In the genomic region with DNA sequence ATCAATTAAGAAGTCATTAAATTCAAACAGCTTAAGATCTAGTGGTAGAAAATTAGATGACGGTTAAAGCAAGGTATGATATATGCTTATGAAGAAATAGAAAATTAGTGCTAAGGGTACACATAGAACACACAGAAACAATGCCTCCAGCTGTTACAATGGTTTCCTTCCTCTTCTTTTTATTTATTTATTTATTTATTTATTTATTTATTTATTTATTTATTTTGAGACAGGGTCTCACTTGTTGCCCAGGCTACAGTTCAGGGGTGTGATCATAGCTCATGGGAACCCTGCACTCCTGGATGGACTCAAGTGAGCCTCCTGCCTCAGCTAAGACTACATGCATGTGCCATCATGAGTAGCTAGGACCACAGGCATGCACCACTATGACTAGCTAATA, we compare ENCODE assay signal across 33 cellular contexts. TPM values are rescaled to one million over a fixed set of nuclear protein-coding genes. Genes with fewer than 3 reads are reported as not detected.
"Had no signal": no experiment of that assay in that cellular context is flagged by ENCODE, and none has a peak within 500 bp of the region (broad histone marks: within the 10 kb centered on the region; RNA-seq: fewer than 3 reads in every experiment).

No MANE protein-coding gene starts in this region.

- ATAC-seq: activated naive CD4-positive, alpha-beta T cell treated with anti-CD3 and anti-CD28 coated beads, Interleukin-2, amount 50 U/mL, for 72 hours; activated naive CD8-positive, alpha-beta T cell treated with anti-CD3 and anti-CD28 coated beads, Interleukin-2, amount 50 U/mL, for 24 hours; activated T-cell treated with anti-CD3 and anti-CD28 coated beads, Interleukin-2, amount 50 U/mL, for 4 hours; activated T-cell treated with anti-CD3 and anti-CD28 coated beads, Interleukin-2, amount 50 U/mL, for 72 hours; activated T-helper 17 cell treated with anti-CD3 and anti-CD28 coated beads, Interleukin-2, amount 50 U/mL, for 72 hours; body of pancreas had no signal

- H3K36me3 ChIP-seq: adrenal gland, ascending aorta, brain microvascular endothelial cell, breast epithelium, cardiac muscle cell had no signal

- H3K4me3 ChIP-seq: adrenal gland, ascending aorta, body of pancreas, breast epithelium, cardiac muscle cell had no signal

- H3K27ac ChIP-seq: adrenal gland, ascending aorta, body of pancreas, brain microvascular endothelial cell, breast epithelium, cardiac muscle cell had no signal

- H3K9me3 ChIP-seq: adrenal gland, ascending aorta, body of pancreas had no signal

- DNase-seq: activated effector memory CD4-positive, alpha-beta T cell treated with anti-CD3 and anti-CD28 coated beads, Interleukin-2, amount 50 U/mL, for 16 hours; activated effector memory CD4-positive, alpha-beta T cell treated with Interleukin-2 at 50 U/mL for 16 hours; activated gamma-delta T cell; activated gamma-delta T cell treated with Interleukin-2 at 50 U/mL for 16 hours; activated naive CD4-positive, alpha-beta T cell; activated naive CD4-positive, alpha-beta T cell treated with anti-CD3 and anti-CD28 coated beads for 36 hours; activated naive CD4-positive, alpha-beta T cell treated with anti-CD3 and anti-CD28 coated beads, Interleukin-2, amount 10 ng/mL, durations not matched to agents 7 days and 5 days; activated naive CD4-positive, alpha-beta T cell treated with anti-CD3 and anti-CD28 coated beads, Interleukin-2, amount 50 U/mL, for 16 hours; activated naive CD4-positive, alpha-beta T cell treated with Interleukin-2 at 50 U/mL for 16 hours; activated naive CD8-positive, alpha-beta T cell treated with anti-CD3 and anti-CD28 coated beads for 36 hours; activated naive CD8-positive, alpha-beta T cell treated with anti-CD3 and anti-CD28 coated beads, Interleukin-2, amount 10 ng/mL, durations not matched to agents 7 days and 5 days; activated naive CD8-positive, alpha-beta T cell treated with anti-CD3 and anti-CD28 coated beads, Interleukin-2, amount 50 U/mL, for 24 hours; activated T-cell treated with anti-CD3 and anti-CD28 coated beads, Interleukin-2, amount 50 U/mL, for 24 hours; activated T-cell treated with anti-CD3 and anti-CD28 coated beads, Interleukin-2, amount 50 U/mL, for 4 hours; activated T-cell treated with anti-CD3 and anti-CD28 coated beads, Interleukin-2, amount 50 U/mL, for 48 hours; activated T-cell treated with anti-CD3 and anti-CD28 coated beads, Interleukin-2, amount 50 U/mL, for 72 hours; adrenal gland; amniotic stem cell; amygdala; anterior cingulate cortex; aorta; body of pancreas; brain microvascular endothelial cell; caudate nucleus; central memory CD4-positive, alpha-beta T cell; cerebellar nuclear complex had no signal

- FAIRE-seq: astrocyte, bronchial epithelial cell had no signal

- H3K4me1 ChIP-seq: adrenal gland, ascending aorta, body of pancreas, breast epithelium had no signal

RNA-seq across cellular contexts. Expression of a gene that starts 34.9 kb away (rescaled TPM):
- polyA plus RNA-seq: cardiac muscle cell had no signal
